23 cellular contexts compared by ENCODE assay signal in genomic region chr15:76954744-76955143, GRCh38. TPM values are rescaled to one million over a fixed set of nuclear protein-coding genes. Genes with fewer than 3 reads are reported as not detected.
DNase-seq lines count a peak whose midpoint lies in the region; ATAC-seq, FAIRE-seq and TF ChIP-seq lines count a peak whose summit lies in the region.
"Had no signal": no experiment of that assay in that cellular context is flagged by ENCODE, and none has a peak within 500 bp of the region (broad histone marks: within the 10 kb centered on the region; RNA-seq: fewer than 3 reads in every experiment).

No MANE protein-coding gene starts in this region.

- no peak for ATAC-seq in A549
- no peak for ATAC-seq in GM21723 (IDR thresholded peaks at IDR 0.05; ENCODE audit: unreplicated experiment)
- ATAC-seq: gastroesophageal sphincter; left ventricle myocardium superior; stimulated activated naive CD8-positive, alpha-beta T cell treated with anti-CD3 and anti-CD28 coated beads, Interleukin-15, amount 100 ng/mL, for 72 hours had no signal

- no peak for TF ChIP-seq POLR2A in A549 (IDR thresholded peaks at IDR 0.05; ENCODE audit: low read length)
- TF ChIP-seq POLR2A in testis (IDR thresholded peaks at IDR 0.05) = no peak
- TF ChIP-seq POLR2A in erythroblast (IDR thresholded peaks at IDR 0.05; ENCODE audit: low read length) = no peak

- POLR2A ChIA-PET in A549 (lab: Yijun Ruan, JAX) = no interaction called here

- H3K4me1 ChIP-seq in A549 = no peaks in the 10 kb centered on the region
- no peaks in the 10 kb centered on the region for H3K4me1 ChIP-seq in testis
- H3K4me1 ChIP-seq: ascending aorta, gastroesophageal sphincter had no signal

- no peak for DNase-seq in A549 (ENCODE audit: low read depth in 1 of 2, low spot score in 1 of 2)
- DNase-seq in HT1080 (ENCODE audit: low read depth) = peak; percentile 5
- no peak for DNase-seq in testis
- no peak for DNase-seq in NCI-H187 (lab: John Stamatoyannopoulos, UW)
- DNase-seq in erythroblast (lab: John Stamatoyannopoulos, UW) = no peak
- DNase-seq: activated naive CD4-positive, alpha-beta T cell; activated T-cell treated with anti-CD3 and anti-CD28 coated beads for 4 hours; CD4-positive, alpha-beta T cell; DMS79 treated with DMSO at 0.1 percent for 48 hours; H9; left ventricle myocardium superior; NCI-H345; sigmoid colon; stimulated activated CD4-positive, alpha-beta T cell treated with anti-CD3 and anti-CD28 coated beads, Interleukin-1b, Interleukin-23, amount 100 ng/mL, for 48 hours; stimulated activated naive CD8-positive, alpha-beta T cell treated with anti-CD3 and anti-CD28 coated beads, Interleukin-15, amount 100 ng/mL, for 72 hours; SW 1271 had no signal

- WGBS in A549 (ENCODE audit: missing lambda C conversion rate) = 80% methylated on average over 2 of the region's 2 CpGs
- 71 to 86% methylated on average over 2 of the region's 2 CpGs for WGBS in testis, 2 donors

- CTCF ChIA-PET in A549 (lab: Yijun Ruan, JAX) = interaction anchor here (0.8 to 1.9 kb wide), 6 partner anchors 11 to 553 kb away, joined by 3 to 5 read pairs (median 4); no protein-coding TSS in a partner anchor

- TF ChIP-seq RAD21 in A549 (conservative IDR thresholded peaks at IDR 0.05 in 1 of 2, IDR thresholded peaks at IDR 0.05 in 1 of 2) = no peak

- no peak overlapping the region for H3K4me2 ChIP-seq in A549

- no peak for TF ChIP-seq EP300 in A549 (IDR thresholded peaks at IDR 0.05)

- H3K27me3 ChIP-seq in layer of hippocampus (ENCODE audit: control insufficient read depth, insufficient read depth, low read length) = no peaks in the 10 kb centered on the region
- no peaks in the 10 kb centered on the region for H3K27me3 ChIP-seq in testis
- H3K27me3 ChIP-seq: ascending aorta, gastroesophageal sphincter, sigmoid colon had no signal

- intact Hi-C loops in testis (cut with DNase I; ENCODE audit: low total_unique reads) = no loop called here

- H3K27ac ChIP-seq in A549 (no peak overlapping the region), angular gyrus (ENCODE audit: low read depth, low read length) (peak overlapping the region; percentile 64), layer of hippocampus (ENCODE audit: low read depth, low read length) (peak overlapping the region; percentile 58), testis (no peak overlapping the region)
- H3K27ac ChIP-seq: ascending aorta, gastroesophageal sphincter, RWPE1, sigmoid colon had no signal

- H3K36me3 ChIP-seq in testis (ENCODE audit: low read depth, missing control alignments) = no peaks in the 10 kb centered on the region

- FAIRE-seq in A549 (lab: Jason Lieb, UNC) = peak; percentile 18
- FAIRE-seq: colon had no signal

- H3K4me3 ChIP-seq in A549 (no peak overlapping the region), testis (no peak overlapping the region)
- H3K4me3 ChIP-seq: ascending aorta, gastroesophageal sphincter, sigmoid colon had no signal

- H3K9me3 ChIP-seq in A549 (no peaks in the 10 kb centered on the region), testis (no peaks in the 10 kb centered on the region)
- H3K9me3 ChIP-seq: ascending aorta, gastroesophageal sphincter, sigmoid colon had no signal

- no peak for TF ChIP-seq CTCF in A549 (IDR thresholded peaks at IDR 0.05)
- TF ChIP-seq CTCF in testis (IDR thresholded peaks at IDR 0.05) = no peak

TF ChIP-seq in A549, 52 proteins besides CTCF, POLR2A, EP300 and RAD21 (continues in another document):
- TF ChIP-seq NPAS2 (CRISPR knock-in tag; IDR thresholded peaks at IDR 0.05; ENCODE audit: borderline replicate concordance) (no peak), REST (IDR thresholded peaks at IDR 0.05) (no peak), E2F6 (IDR thresholded peaks at IDR 0.05; ENCODE audit: borderline replicate concordance, low read depth) (no peak), CBX2 (IDR thresholded peaks at IDR 0.05; ENCODE audit: borderline replicate concordance, low read depth) (no peak), KDM1A (IDR thresholded peaks at IDR 0.05; ENCODE audit: low read depth) (no peak), ELK1 (IDR thresholded peaks at IDR 0.05; ENCODE audit: low read depth, low read length) (no peak), CHD2 (IDR thresholded peaks at IDR 0.05; ENCODE audit: low read length, partially characterized antibody) (no peak)

RNA-seq across cellular contexts. Expression of gene RCN2, which starts 23.2 kb away (rescaled TPM):
- polyA plus RNA-seq in A549 (2011; rRNA removed) (102 and 152 TPM in 2 replicates), A549 (2017; fragmentation: RNase III; extraction: RNeasy Plus Mini Kit Qiagen cat#74134 plus additional on column Dnase treatment) (78.6 to 81.3 TPM (median 81.1 TPM) in 3 replicates), testis (ENCODE audit: insufficient read depth, low read depth, low replicate concordance) (164 TPM)
- polyA plus RNA-seq in A549 (2012; cell fraction: cytosol; rRNA removed) = 43.8 and 52.6 TPM in 2 replicates
- 15.3 and 16.0 TPM in 2 replicates for polyA plus RNA-seq in A549 (2012; cell fraction: nucleus; rRNA removed)
- polyA minus RNA-seq in A549 (2011; rRNA and poly(A)+ RNA removed) = 9.0 and 10.3 TPM in 2 replicates
- 57.0 and 67.7 TPM in 2 replicates for total RNA-seq in HT1080 (2014; rRNA removed; shearing (Covaris generic))
- 155 and 170 TPM in 2 replicates for polyA plus RNA-seq in HT1080 (2015; cell fraction: cytosol; rRNA removed)
- 91.1 and 98.2 TPM in 2 replicates for polyA plus RNA-seq in HT1080 (2015; cell fraction: nucleus; rRNA removed)
- total RNA-seq in testis = 10 to 100 TPM; 61.1 to 78.3 TPM

RNA-seq across cellular contexts. Expression of gene PSTPIP1, which starts 40.2 kb away (rescaled TPM):
- polyA plus RNA-seq in A549 (2011; rRNA removed) = not detected in 2 replicates
- polyA plus RNA-seq in A549 (2012; cell fraction: cytosol; rRNA removed) = 0.04 TPM in 1 of 2 replicates, not detected in the other
- polyA plus RNA-seq in A549 (2012; cell fraction: nucleus; rRNA removed) = 0.12 TPM in 1 of 2 replicates, not detected in the other
- not detected in 3 replicates for polyA plus RNA-seq in A549 (2017; fragmentation: RNase III; extraction: RNeasy Plus Mini Kit Qiagen cat#74134 plus additional on column Dnase treatment)
- not detected in 2 replicates for polyA minus RNA-seq in A549 (2011; rRNA and poly(A)+ RNA removed)
- 0.53 TPM in 1 of 2 replicates, not detected in the other for total RNA-seq in HT1080 (2014; rRNA removed; shearing (Covaris generic))
- 0.22 and 0.25 TPM in 2 replicates for polyA plus RNA-seq in HT1080 (2015; cell fraction: cytosol; rRNA removed)
- polyA plus RNA-seq in HT1080 (2015; cell fraction: nucleus; rRNA removed) = 0.23 and 0.29 TPM in 2 replicates
- total RNA-seq in testis = 1 to 10 TPM; 5.0 to 8.6 TPM
- polyA plus RNA-seq in testis (ENCODE audit: insufficient read depth, low read depth, low replicate concordance) = 7.9 TPM

RNA-seq across cellular contexts. Expression of gene SCAPER, which starts 49.6 kb away (rescaled TPM):
- polyA plus RNA-seq in A549 (2011; rRNA removed) (4.9 and 7.6 TPM in 2 replicates), A549 (2017; fragmentation: RNase III; extraction: RNeasy Plus Mini Kit Qiagen cat#74134 plus additional on column Dnase treatment) (4.0 to 5.7 TPM (median 5.5 TPM) in 3 replicates), testis (ENCODE audit: insufficient read depth, low read depth, low replicate concordance) (60.7 TPM)
- polyA plus RNA-seq in A549 (2012; cell fraction: cytosol; rRNA removed) = 1.3 and 1.6 TPM in 2 replicates
- polyA plus RNA-seq in A549 (2012; cell fraction: nucleus; rRNA removed) = 1.8 and 3.4 TPM in 2 replicates
- 4.4 and 4.9 TPM in 2 replicates for polyA minus RNA-seq in A549 (2011; rRNA and poly(A)+ RNA removed)
- 4.3 and 6.2 TPM in 2 replicates for total RNA-seq in HT1080 (2014; rRNA removed; shearing (Covaris generic))
- polyA plus RNA-seq in HT1080 (2015; cell fraction: cytosol; rRNA removed) = 6.8 and 8.1 TPM in 2 replicates
- 6.8 and 10.2 TPM in 2 replicates for polyA plus RNA-seq in HT1080 (2015; cell fraction: nucleus; rRNA removed)
- total RNA-seq in testis = 10 to 100 TPM; 43.7 to 54.8 TPM

Comparison
In these comparisons a context has a peak if more than half of its experiments do, and no peak if none do; other contexts are left out.
1. H3K27ac ChIP-seq: peak in angular gyrus (single experiment) and layer of hippocampus (single experiment); none in A549 (0 of 2) and testis (0 of 2).